ENCODE assay signal across 1 cellular context in the genomic region with DNA sequence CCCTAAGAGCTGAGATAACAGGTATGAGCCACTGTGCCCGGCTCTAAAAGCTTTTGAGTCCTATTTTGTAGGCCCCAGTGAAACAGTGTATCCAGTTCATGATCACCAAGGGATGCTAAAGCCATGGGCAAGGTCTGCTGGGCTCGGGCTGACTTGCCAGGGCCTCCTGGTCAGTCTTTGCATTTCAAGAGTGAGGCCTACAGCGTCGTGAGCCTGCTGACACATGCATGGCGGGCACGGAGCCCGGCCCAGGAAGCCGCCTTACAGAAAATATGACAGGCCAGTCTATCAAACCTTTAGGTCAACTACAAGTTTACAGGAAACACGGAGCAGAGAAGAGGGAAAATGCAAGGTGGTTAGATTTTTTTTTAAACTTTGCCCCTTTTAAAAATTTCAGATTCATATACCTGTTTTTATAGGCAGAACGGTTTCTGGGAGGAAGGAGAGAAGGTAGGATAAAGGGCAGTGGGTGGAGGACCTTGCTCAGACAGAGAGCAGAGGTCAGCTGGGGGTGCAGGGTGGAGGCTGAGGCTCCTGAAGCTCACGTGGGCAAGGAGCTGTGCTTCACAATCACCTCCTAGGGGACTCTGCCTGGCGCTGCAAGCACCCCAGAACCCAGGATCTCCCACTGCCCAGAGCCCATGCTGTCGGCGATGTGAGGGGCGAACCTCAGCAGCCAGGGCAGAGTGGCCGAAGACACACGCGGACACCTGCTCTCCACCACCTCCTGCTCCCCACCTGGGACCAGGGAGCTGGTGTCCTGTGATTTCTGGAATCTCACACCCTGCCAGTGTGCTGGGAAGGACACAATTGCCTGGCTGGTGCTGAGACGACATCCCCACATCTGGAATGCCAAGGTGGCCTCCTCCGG.
TF ChIP-seq lines count a peak whose summit lies in the region.

No MANE protein-coding gene starts in this region.

TF ChIP-seq in HepG2, 621 proteins besides CTCF, POLR2A, EP300 and RAD21 (continued from another document):
- TF ChIP-seq, protein P1, sequence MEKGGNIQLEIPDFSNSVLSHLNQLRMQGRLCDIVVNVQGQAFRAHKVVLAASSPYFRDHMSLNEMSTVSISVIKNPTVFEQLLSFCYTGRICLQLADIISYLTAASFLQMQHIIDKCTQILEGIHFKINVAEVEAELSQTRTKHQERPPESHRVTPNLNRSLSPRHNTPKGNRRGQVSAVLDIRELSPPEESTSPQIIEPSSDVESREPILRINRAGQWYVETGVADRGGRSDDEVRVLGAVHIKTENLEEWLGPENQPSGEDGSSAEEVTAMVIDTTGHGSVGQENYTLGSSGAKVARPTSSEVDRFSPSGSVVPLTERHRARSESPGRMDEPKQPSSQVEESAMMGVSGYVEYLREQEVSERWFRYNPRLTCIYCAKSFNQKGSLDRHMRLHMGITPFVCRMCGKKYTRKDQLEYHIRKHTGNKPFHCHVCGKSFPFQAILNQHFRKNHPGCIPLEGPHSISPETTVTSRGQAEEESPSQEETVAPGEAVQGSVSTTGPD (CRISPR knock-in tag; IDR thresholded peaks at IDR 0.05), result no peak
- TF ChIP-seq RNF2 (conservative IDR thresholded peaks at IDR 0.05; ENCODE audit: low read depth), result no peak
- TF ChIP-seq, protein P2, sequence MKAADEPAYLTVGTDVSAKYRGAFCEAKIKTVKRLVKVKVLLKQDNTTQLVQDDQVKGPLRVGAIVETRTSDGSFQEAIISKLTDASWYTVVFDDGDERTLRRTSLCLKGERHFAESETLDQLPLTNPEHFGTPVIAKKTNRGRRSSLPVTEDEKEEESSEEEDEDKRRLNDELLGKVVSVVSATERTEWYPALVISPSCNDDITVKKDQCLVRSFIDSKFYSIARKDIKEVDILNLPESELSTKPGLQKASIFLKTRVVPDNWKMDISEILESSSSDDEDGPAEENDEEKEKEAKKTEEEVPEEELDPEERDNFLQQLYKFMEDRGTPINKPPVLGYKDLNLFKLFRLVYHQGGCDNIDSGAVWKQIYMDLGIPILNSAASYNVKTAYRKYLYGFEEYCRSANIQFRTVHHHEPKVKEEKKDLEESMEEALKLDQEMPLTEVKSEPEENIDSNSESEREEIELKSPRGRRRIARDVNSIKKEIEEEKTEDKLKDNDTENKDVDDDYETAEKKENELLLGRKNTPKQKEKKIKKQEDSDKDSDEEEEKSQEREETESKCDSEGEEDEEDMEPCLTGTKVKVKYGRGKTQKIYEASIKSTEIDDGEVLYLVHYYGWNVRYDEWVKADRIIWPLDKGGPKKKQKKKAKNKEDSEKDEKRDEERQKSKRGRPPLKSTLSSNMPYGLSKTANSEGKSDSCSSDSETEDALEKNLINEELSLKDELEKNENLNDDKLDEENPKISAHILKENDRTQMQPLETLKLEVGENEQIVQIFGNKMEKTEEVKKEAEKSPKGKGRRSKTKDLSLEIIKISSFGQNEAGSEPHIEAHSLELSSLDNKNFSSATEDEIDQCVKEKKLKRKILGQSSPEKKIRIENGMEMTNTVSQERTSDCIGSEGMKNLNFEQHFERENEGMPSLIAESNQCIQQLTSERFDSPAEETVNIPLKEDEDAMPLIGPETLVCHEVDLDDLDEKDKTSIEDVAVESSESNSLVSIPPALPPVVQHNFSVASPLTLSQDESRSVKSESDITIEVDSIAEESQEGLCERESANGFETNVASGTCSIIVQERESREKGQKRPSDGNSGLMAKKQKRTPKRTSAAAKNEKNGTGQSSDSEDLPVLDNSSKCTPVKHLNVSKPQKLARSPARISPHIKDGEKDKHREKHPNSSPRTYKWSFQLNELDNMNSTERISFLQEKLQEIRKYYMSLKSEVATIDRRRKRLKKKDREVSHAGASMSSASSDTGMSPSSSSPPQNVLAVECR (CRISPR knock-in tag; IDR thresholded peaks at IDR 0.05; ENCODE audit: borderline replicate concordance), result peak; percentile 33; the same call in 1 of the 2 replicates
- TF ChIP-seq, protein P3, sequence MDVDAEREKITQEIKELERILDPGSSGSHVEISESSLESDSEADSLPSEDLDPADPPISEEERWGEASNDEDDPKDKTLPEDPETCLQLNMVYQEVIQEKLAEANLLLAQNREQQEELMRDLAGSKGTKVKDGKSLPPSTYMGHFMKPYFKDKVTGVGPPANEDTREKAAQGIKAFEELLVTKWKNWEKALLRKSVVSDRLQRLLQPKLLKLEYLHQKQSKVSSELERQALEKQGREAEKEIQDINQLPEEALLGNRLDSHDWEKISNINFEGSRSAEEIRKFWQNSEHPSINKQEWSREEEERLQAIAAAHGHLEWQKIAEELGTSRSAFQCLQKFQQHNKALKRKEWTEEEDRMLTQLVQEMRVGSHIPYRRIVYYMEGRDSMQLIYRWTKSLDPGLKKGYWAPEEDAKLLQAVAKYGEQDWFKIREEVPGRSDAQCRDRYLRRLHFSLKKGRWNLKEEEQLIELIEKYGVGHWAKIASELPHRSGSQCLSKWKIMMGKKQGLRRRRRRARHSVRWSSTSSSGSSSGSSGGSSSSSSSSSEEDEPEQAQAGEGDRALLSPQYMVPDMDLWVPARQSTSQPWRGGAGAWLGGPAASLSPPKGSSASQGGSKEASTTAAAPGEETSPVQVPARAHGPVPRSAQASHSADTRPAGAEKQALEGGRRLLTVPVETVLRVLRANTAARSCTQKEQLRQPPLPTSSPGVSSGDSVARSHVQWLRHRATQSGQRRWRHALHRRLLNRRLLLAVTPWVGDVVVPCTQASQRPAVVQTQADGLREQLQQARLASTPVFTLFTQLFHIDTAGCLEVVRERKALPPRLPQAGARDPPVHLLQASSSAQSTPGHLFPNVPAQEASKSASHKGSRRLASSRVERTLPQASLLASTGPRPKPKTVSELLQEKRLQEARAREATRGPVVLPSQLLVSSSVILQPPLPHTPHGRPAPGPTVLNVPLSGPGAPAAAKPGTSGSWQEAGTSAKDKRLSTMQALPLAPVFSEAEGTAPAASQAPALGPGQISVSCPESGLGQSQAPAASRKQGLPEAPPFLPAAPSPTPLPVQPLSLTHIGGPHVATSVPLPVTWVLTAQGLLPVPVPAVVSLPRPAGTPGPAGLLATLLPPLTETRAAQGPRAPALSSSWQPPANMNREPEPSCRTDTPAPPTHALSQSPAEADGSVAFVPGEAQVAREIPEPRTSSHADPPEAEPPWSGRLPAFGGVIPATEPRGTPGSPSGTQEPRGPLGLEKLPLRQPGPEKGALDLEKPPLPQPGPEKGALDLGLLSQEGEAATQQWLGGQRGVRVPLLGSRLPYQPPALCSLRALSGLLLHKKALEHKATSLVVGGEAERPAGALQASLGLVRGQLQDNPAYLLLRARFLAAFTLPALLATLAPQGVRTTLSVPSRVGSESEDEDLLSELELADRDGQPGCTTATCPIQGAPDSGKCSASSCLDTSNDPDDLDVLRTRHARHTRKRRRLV (CRISPR knock-in tag; IDR thresholded peaks at IDR 0.05), result no peak
- TF ChIP-seq SNAI1 (CRISPR knock-in tag; IDR thresholded peaks at IDR 0.05; ENCODE audit: borderline replicate concordance), result no peak
- peak; percentile 58; the same call in 1 of the 2 replicates for TF ChIP-seq HNF4A (CRISPR knock-in tag; IDR thresholded peaks at IDR 0.05)
- TF ChIP-seq ZNF629 (CRISPR knock-in tag; conservative IDR thresholded peaks at IDR 0.05), result no peak
- TF ChIP-seq PPARG (CRISPR knock-in tag; conservative IDR thresholded peaks at IDR 0.05), result peak; percentile 82
- TF ChIP-seq ZNF703 (CRISPR knock-in tag; IDR thresholded peaks at IDR 0.05; ENCODE audit: borderline replicate concordance), result no peak
- TF ChIP-seq MTF2 (CRISPR knock-in tag; IDR thresholded peaks at IDR 0.05; ENCODE audit: borderline replicate concordance), result no peak
- TF ChIP-seq NCOA2 (CRISPR knock-in tag; IDR thresholded peaks at IDR 0.05), result 0 out of 2 replicates have a peak, but pooled peaks have one; percentile 3
- TF ChIP-seq ZNF773 (CRISPR knock-in tag; IDR thresholded peaks at IDR 0.05; ENCODE audit: borderline replicate concordance), result no peak
- no peak for TF ChIP-seq KDM4B (CRISPR knock-in tag; IDR thresholded peaks at IDR 0.05)
- no peak for TF ChIP-seq TCF7L2 (IDR thresholded peaks at IDR 0.05; ENCODE audit: low read depth, low read length)
- TF ChIP-seq THYN1 (CRISPR knock-in tag; IDR thresholded peaks at IDR 0.05; ENCODE audit: borderline replicate concordance, low read depth), result no peak
- no peak for TF ChIP-seq CEBPG (CRISPR knock-in tag; IDR thresholded peaks at IDR 0.05)
- TF ChIP-seq RXRB (CRISPR knock-in tag; IDR thresholded peaks at IDR 0.05; ENCODE audit: borderline replicate concordance), result 0 out of 2 replicates have a peak, but pooled peaks have one; percentile 27
- TF ChIP-seq NR2F6 (IDR thresholded peaks at IDR 0.05), result peak; percentile 58
- peak; percentile 73 for TF ChIP-seq NR2F6 (CRISPR knock-in tag; IDR thresholded peaks at IDR 0.05)
- 0 out of 2 replicates have a peak, but pooled peaks have one; percentile 41 for TF ChIP-seq GZF1 (CRISPR knock-in tag; IDR thresholded peaks at IDR 0.05)
- TF ChIP-seq NR2F1 (CRISPR knock-in tag; IDR thresholded peaks at IDR 0.05), result peak; percentile 6 to 10; a peak in 1 of 4 replicates
- no peak for TF ChIP-seq ZNF7 (CRISPR knock-in tag; IDR thresholded peaks at IDR 0.05)
- TF ChIP-seq ZNF782 (CRISPR knock-in tag; IDR thresholded peaks at IDR 0.05; ENCODE audit: borderline replicate concordance), result no peak
- TF ChIP-seq, protein P4, sequence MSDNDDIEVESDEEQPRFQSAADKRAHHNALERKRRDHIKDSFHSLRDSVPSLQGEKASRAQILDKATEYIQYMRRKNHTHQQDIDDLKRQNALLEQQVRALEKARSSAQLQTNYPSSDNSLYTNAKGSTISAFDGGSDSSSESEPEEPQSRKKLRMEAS (IDR thresholded peaks at IDR 0.05), result peak; percentile 8
- TF ChIP-seq ZNF567 (CRISPR knock-in tag; IDR thresholded peaks at IDR 0.05; ENCODE audit: borderline replicate concordance), result no peak
- TF ChIP-seq ZNF605 (CRISPR knock-in tag; IDR thresholded peaks at IDR 0.05), result 0 out of 2 replicates have a peak, but pooled peaks have one; percentile 17
- no peak for TF ChIP-seq PHF5A (CRISPR knock-in tag; IDR thresholded peaks at IDR 0.05; ENCODE audit: low read depth, unreplicated experiment)
- peak; percentile 27; the same call in 1 of the 2 replicates for TF ChIP-seq PITX1 (CRISPR knock-in tag; IDR thresholded peaks at IDR 0.05)
- TF ChIP-seq ZNF839 (CRISPR knock-in tag; IDR thresholded peaks at IDR 0.05; ENCODE audit: borderline replicate concordance), result no peak
